In genomic region chr20:61497029-61497627, GRCh38 we compare ENCODE assay signal across 18 cellular contexts.
"Had no signal": no experiment of that assay in that cellular context is flagged by ENCODE, and none has a peak within 500 bp of the region (broad histone marks: within the 10 kb centered on the region; RNA-seq: fewer than 3 reads in every experiment).

No MANE protein-coding gene starts in this region.

- H3K4me1 Mint-ChIP-seq: memory B cell had no signal

- H3K9me3 ChIP-seq: breast epithelium, gastrocnemius medialis, heart left ventricle, transverse colon had no signal

- DNase-seq: activated CD4-positive, alpha-beta T cell treated with anti-CD3 and anti-CD28 coated beads, Interleukin-2, amount 10 ng/mL, durations not matched to agents 24 days and 14 days; activated CD4-positive, CD25-positive, alpha-beta regulatory T cell; activated CD8-positive, alpha-beta memory T cell treated with anti-CD3 and anti-CD28 coated beads, Interleukin-2, amount 50 U/mL, for 4 hours; activated CD8-positive, alpha-beta T cell treated with anti-CD3 and anti-CD28 coated beads, Interleukin-2, amount 10 ng/mL, durations not matched to agents 7 days and 5 days; aorta; gastrocnemius medialis; heart left ventricle; kidney glomerular epithelial cell; left ventricle myocardium superior; naive thymus-derived CD8-positive, alpha-beta T cell; retina; stimulated activated naive B cell treated with anti-CD40 and anti-IgM and Interleukin-4, amounts not matched to agents 10 μg/mL and 1 μg/mL and 100 μg/mL, for 72 hours; substantia nigra; SW 1271; transverse colon had no signal

- H3K4me3 ChIP-seq: breast epithelium, gastrocnemius medialis, heart left ventricle, transverse colon had no signal

- H3K36me3 Mint-ChIP-seq: memory B cell; naive thymus-derived CD8-positive, alpha-beta T cell; stimulated activated naive B cell treated with anti-CD40 and anti-IgM and Interleukin-4, amounts not matched to agents 10 μg/mL and 1 μg/mL and 100 μg/mL, for 72 hours had no signal

- H3K27me3 ChIP-seq: breast epithelium, gastrocnemius medialis, transverse colon had no signal

- ATAC-seq: activated CD8-positive, alpha-beta T cell treated with anti-CD3 and anti-CD28 coated beads, Interleukin-2, amount 10 ng/mL, durations not matched to agents 7 days and 5 days; gastrocnemius medialis; heart left ventricle; left ventricle myocardium superior; naive thymus-derived CD8-positive, alpha-beta T cell; stimulated activated naive B cell treated with anti-CD40 and anti-IgM and Interleukin-4, amounts not matched to agents 10 μg/mL and 1 μg/mL and 100 μg/mL, for 72 hours had no signal

- H3K4me1 ChIP-seq: breast epithelium, gastrocnemius medialis, heart left ventricle, transverse colon had no signal

- H3K27me3 Mint-ChIP-seq: activated CD4-positive, alpha-beta T cell treated with anti-CD3 and anti-CD28 coated beads, Interleukin-2, amount 10 ng/mL, durations not matched to agents 24 days and 14 days; stimulated activated naive B cell treated with anti-CD40 and anti-IgM and Interleukin-4, amounts not matched to agents 10 μg/mL and 1 μg/mL and 100 μg/mL, for 72 hours had no signal

- H3K27ac Mint-ChIP-seq: activated CD4-positive, alpha-beta T cell treated with anti-CD3 and anti-CD28 coated beads, Interleukin-2, amount 10 ng/mL, durations not matched to agents 24 days and 14 days; activated CD8-positive, alpha-beta T cell treated with anti-CD3 and anti-CD28 coated beads, Interleukin-2, amount 10 ng/mL, durations not matched to agents 7 days and 5 days; memory B cell; naive thymus-derived CD8-positive, alpha-beta T cell; stimulated activated naive B cell treated with anti-CD40 and anti-IgM and Interleukin-4, amounts not matched to agents 10 μg/mL and 1 μg/mL and 100 μg/mL, for 72 hours; T-helper 2 cell treated with Interferon-gamma antibody and Interleukin-4, amounts not matched to agents 5 μg/mL and 100 μg/mL, for 36 hours had no signal

- H3K27ac ChIP-seq: breast epithelium, gastrocnemius medialis, heart left ventricle, transverse colon had no signal

- H3K4me3 Mint-ChIP-seq: activated CD4-positive, alpha-beta T cell treated with anti-CD3 and anti-CD28 coated beads, Interleukin-2, amount 10 ng/mL, durations not matched to agents 24 days and 14 days; activated CD8-positive, alpha-beta T cell treated with anti-CD3 and anti-CD28 coated beads, Interleukin-2, amount 10 ng/mL, durations not matched to agents 7 days and 5 days; memory B cell; naive thymus-derived CD8-positive, alpha-beta T cell; stimulated activated naive B cell treated with anti-CD40 and anti-IgM and Interleukin-4, amounts not matched to agents 10 μg/mL and 1 μg/mL and 100 μg/mL, for 72 hours; T-helper 2 cell treated with Interferon-gamma antibody and Interleukin-4, amounts not matched to agents 5 μg/mL and 100 μg/mL, for 36 hours had no signal

- H3K36me3 ChIP-seq: breast epithelium, gastrocnemius medialis, heart left ventricle, transverse colon had no signal

- H3K9me3 Mint-ChIP-seq: activated CD4-positive, alpha-beta T cell treated with anti-CD3 and anti-CD28 coated beads, Interleukin-2, amount 10 ng/mL, durations not matched to agents 24 days and 14 days; memory B cell; stimulated activated naive B cell treated with anti-CD40 and anti-IgM and Interleukin-4, amounts not matched to agents 10 μg/mL and 1 μg/mL and 100 μg/mL, for 72 hours had no signal
